Comparison of ENCODE assay signal across 8 cellular contexts in genomic region chr10:94402204-94403033, GRCh38. TPM values are rescaled to one million over a fixed set of nuclear protein-coding genes. Genes with fewer than 3 reads are reported as not detected.
DNase-seq lines count a peak whose midpoint lies in the region; ATAC-seq, FAIRE-seq and TF ChIP-seq lines count a peak whose summit lies in the region.

Gene TBC1D12 (plus strand): TSS chr10:94402541. CDS start chr10:94402614, 73 bp downstream.

- in situ Hi-C loops in transverse colon (cut with MboI; ENCODE audit: low pct_ligation_motif_present in 1 of 4, low pct_unique_long_range_greater_than_20kb in 1 of 4, low sequenced_read_pairs in 3 of 4): no loop called here

- no peaks in the 10 kb centered on the region for H3K9me3 Mint-ChIP-seq in activated naive CD4-positive, alpha-beta T cell treated with anti-CD3 and anti-CD28 coated beads, Interleukin-2, amount 10 ng/mL, durations not matched to agents 7 days and 5 days
- H3K9me3 Mint-ChIP-seq in nephron progenitor cell: peaks cover 11% of the 10 kb centered on the region

- H3K36me3 ChIP-seq in NT2/D1 (ENCODE audit: insufficient read depth, insufficient read length, low read length) (no peaks in the 10 kb centered on the region), transverse colon (no peaks in the 10 kb centered on the region)

- no peaks in the 10 kb centered on the region for H3K36me3 Mint-ChIP-seq in activated naive CD4-positive, alpha-beta T cell treated with anti-CD3 and anti-CD28 coated beads, Interleukin-2, amount 10 ng/mL, durations not matched to agents 7 days and 5 days
- H3K36me3 Mint-ChIP-seq in nephron progenitor cell (ENCODE audit: low read depth): no peaks in the 10 kb centered on the region

- ATAC-seq in GM21515 (IDR thresholded peaks at IDR 0.05; ENCODE audit: unreplicated experiment): peak; percentile 69

- H3K4me1 ChIP-seq in NT2/D1 (ENCODE audit: insufficient read depth, insufficient read length): no peaks in the 10 kb centered on the region
- H3K4me1 ChIP-seq in transverse colon: peaks cover 0 to 33% (median 14%) of the 10 kb centered on the region in 4 donors

- TF ChIP-seq POLR2A in transverse colon (IDR thresholded peaks at IDR 0.05): peak; percentile 88

- intact Hi-C loops in transverse colon (cut with DNase I; ENCODE audit: low total_unique reads): no loop called here

- H3K4me3 ChIP-seq in NT2/D1 (ENCODE audit: insufficient read length, low read depth) (peak within 1 kb of the TSS; percentile 64), transverse colon (peak within 1 kb of the TSS; percentile 72 to 99 (median 90))

- no peak for FAIRE-seq in frontal cortex (lab: Jason Lieb, UNC)

- H3K27ac ChIP-seq in transverse colon: peak within 1 kb of the TSS; percentile 96 to 99 (median 98)

- H3K27me3 ChIP-seq in NT2/D1 (ENCODE audit: insufficient read depth, insufficient read length) (peaks cover 25% of the 10 kb centered on the region), transverse colon (no peaks in the 10 kb centered on the region)

- H3K4me1 Mint-ChIP-seq in activated naive CD4-positive, alpha-beta T cell treated with anti-CD3 and anti-CD28 coated beads, Interleukin-2, amount 10 ng/mL, durations not matched to agents 7 days and 5 days: peaks cover 7% of the 10 kb centered on the region
- H3K4me1 Mint-ChIP-seq in nephron progenitor cell: peaks cover 19% of the 10 kb centered on the region

- H3K4me3 Mint-ChIP-seq in activated naive CD4-positive, alpha-beta T cell treated with anti-CD3 and anti-CD28 coated beads, Interleukin-2, amount 10 ng/mL, durations not matched to agents 7 days and 5 days: peak within 1 kb of the TSS; percentile 72
- H3K4me3 Mint-ChIP-seq in nephron progenitor cell: peak within 1 kb of the TSS; percentile 92

- WGBS in transverse colon (ENCODE audit: low coverage in 1 of 2), 2 donors: 1% methylated on average over 60 of the region's 82 CpGs; no CpG with 5 or more reads in 1 of the 2 donors

- H3K27ac Mint-ChIP-seq in activated naive CD4-positive, alpha-beta T cell treated with anti-CD3 and anti-CD28 coated beads, Interleukin-2, amount 10 ng/mL, durations not matched to agents 7 days and 5 days: no peak within 1 kb of the TSS
- H3K27ac Mint-ChIP-seq in nephron progenitor cell: no peak within 1 kb of the TSS

- CTCF ChIA-PET in activated naive CD4-positive, alpha-beta T cell treated with anti-CD3 and anti-CD28 coated beads, Interleukin-2, amount 10 ng/mL, durations not matched to agents 7 days and 5 days (lab: Charles Lee): no interaction called here

- H3K9me3 ChIP-seq in NT2/D1 (ENCODE audit: insufficient read depth, low read length): no peaks in the 10 kb centered on the region
- H3K9me3 ChIP-seq in transverse colon: no peaks in the 10 kb centered on the region

- TF ChIP-seq CTCF in nephron progenitor cell (IDR thresholded peaks at IDR 0.05): no peak
- TF ChIP-seq CTCF in transverse colon (IDR thresholded peaks at IDR 0.05): peak in 1 of 5 experiments; percentile 8

- TF ChIP-seq EP300 in transverse colon (IDR thresholded peaks at IDR 0.05; ENCODE audit: low read depth): no peak

- H3K27me3 Mint-ChIP-seq in activated naive CD4-positive, alpha-beta T cell treated with anti-CD3 and anti-CD28 coated beads, Interleukin-2, amount 10 ng/mL, durations not matched to agents 7 days and 5 days: peaks cover 75% of the 10 kb centered on the region
- peaks cover 53% of the 10 kb centered on the region for H3K27me3 Mint-ChIP-seq in nephron progenitor cell (ENCODE audit: low read depth, poor library complexity)

- peak within 1 kb of the TSS; percentile 80 for H3K9ac ChIP-seq in NT2/D1 (ENCODE audit: insufficient read length, low read depth)

- DNase-seq in DMS79 (lab: John Stamatoyannopoulos, UW) (peak; percentile 53), HT1080 (ENCODE audit: low read depth) (peak; percentile 94), NT2/D1 (ENCODE audit: low read depth, low spot score) (peak; percentile 87), frontal cortex (ENCODE audit: low spot score in 2 of 2) (peak; percentile 89), nephron progenitor cell (peak; percentile 93), transverse colon (peak; percentile 96)
- DNase-seq in activated naive CD4-positive, alpha-beta T cell treated with anti-CD3 and anti-CD28 coated beads, Interleukin-2, amount 10 ng/mL, durations not matched to agents 7 days and 5 days: peak; percentile 48

RNA-seq across cellular contexts. Expression of gene TBC1D12, which starts in this region (rescaled TPM):
- 4.6 and 4.8 TPM in 2 replicates for total RNA-seq in HT1080 (2014; rRNA removed; shearing (Covaris generic))
- polyA plus RNA-seq in HT1080 (2015; cell fraction: cytosol; rRNA removed): 4.4 and 5.0 TPM in 2 replicates
- 6.7 and 8.6 TPM in 2 replicates for polyA plus RNA-seq in HT1080 (2015; cell fraction: nucleus; rRNA removed)
- total RNA-seq in frontal cortex: 57.5 TPM
- total RNA-seq in transverse colon: 10 to 100 TPM; 27.2 to 58.0 (median 38.0) TPM

Comparison
In these comparisons a context has a peak if more than half of its experiments do, and no peak if none do; other contexts are left out.
1. Peak in every context shown above with its lines: DNase-seq, ATAC-seq, H3K4me3 ChIP-seq and H3K27ac ChIP-seq.